Comparison of ENCODE assay signal across 16 cellular contexts in genomic region chr2:54879037-54879436, GRCh38.
DNase-seq lines count a peak whose midpoint lies in the region; ATAC-seq and TF ChIP-seq lines count a peak whose summit lies in the region.
"Had no signal": no experiment of that assay in that cellular context is flagged by ENCODE, and none has a peak within 500 bp of the region (broad histone marks: within the 10 kb centered on the region; RNA-seq: fewer than 3 reads in every experiment).

No MANE protein-coding gene starts in this region.

- H3K9me3 ChIP-seq in left lung: no peaks in the 10 kb centered on the region
- H3K9me3 ChIP-seq: BLaER1 treated with 17β-estradiol and CSF1 and Interleukin-3, amounts not matched to agents 10 nM and 100 nM; SJCRH30 had no signal

- H3K4me1 ChIP-seq in left lung: no peaks in the 10 kb centered on the region
- H3K4me1 ChIP-seq: BLaER1 treated with 17β-estradiol and CSF1 and Interleukin-3, amounts not matched to agents 10 nM and 100 nM had no signal

- intact Hi-C loops in left lung (cut with DNase I): no loop called here

- TF ChIP-seq CTCF in brain (conservative IDR thresholded peaks at IDR 0.05) (no peak), nephron (IDR thresholded peaks at IDR 0.05; ENCODE audit: unreplicated experiment in 3 of 3) (no peak), left lung (IDR thresholded peaks at IDR 0.05) (no peak)

- H3K27me3 ChIP-seq in left lung: no peaks in the 10 kb centered on the region
- H3K27me3 ChIP-seq: BLaER1 treated with 17β-estradiol and CSF1 and Interleukin-3, amounts not matched to agents 10 nM and 100 nM; SJCRH30 had no signal

- no peaks in the 10 kb centered on the region for H3K36me3 ChIP-seq in left lung
- H3K36me3 ChIP-seq: BLaER1 treated with 17β-estradiol and CSF1 and Interleukin-3, amounts not matched to agents 10 nM and 100 nM; SJCRH30 had no signal

- H3K4me3 Mint-ChIP-seq in brain (no peak overlapping the region), nephron (peak overlapping the region in 1 of 3 experiments; percentile 14)
- H3K4me3 Mint-ChIP-seq: CD8-positive, alpha-beta T cell; HFFc6 had no signal

- DNase-seq in G401 (ENCODE audit: low spot score): peak; percentile 74
- peak; percentile 66 for DNase-seq in NCI-H2171 treated with DMSO at 0.1 percent for 48 hours (lab: John Stamatoyannopoulos, UW)
- no peak for DNase-seq in left lung
- DNase-seq in SHP77 treated with DMSO at 0.1 percent for 48 hours (lab: John Stamatoyannopoulos, UW): no peak
- DNase-seq in NCI-H1930 (lab: John Stamatoyannopoulos, UW): no peak
- DNase-seq: Calu3; CD8-positive, alpha-beta T cell; HFFc6; KG1; MV-4-11; NCI-H187 treated with DMSO at 0.1 percent for 48 hours; PC-3; SJCRH30 had no signal

- in situ Hi-C loops in G401 (cut with HindIII; ENCODE audit: low sequenced_read_pairs): loop anchor here (25.0 kb wide), 1 partner anchor 283 kb away; no protein-coding TSS in a partner anchor

- H3K27ac ChIP-seq in left lung: no peak overlapping the region
- H3K27ac ChIP-seq: BLaER1 treated with 17β-estradiol and CSF1 and Interleukin-3, amounts not matched to agents 10 nM and 100 nM had no signal

- H3K4me1 Mint-ChIP-seq in brain: peaks cover 55% of the 10 kb centered on the region
- H3K4me1 Mint-ChIP-seq in nephron: peaks cover 35% of the 10 kb centered on the region

- H3K27me3 Mint-ChIP-seq in brain (peaks cover 4% of the 10 kb centered on the region), nephron (ENCODE audit: low read depth) (no peaks in the 10 kb centered on the region)

- no peak overlapping the region for H3K4me3 ChIP-seq in left lung
- H3K4me3 ChIP-seq: BLaER1 treated with 17β-estradiol and CSF1 and Interleukin-3, amounts not matched to agents 10 nM and 100 nM; SJCRH30 had no signal

- no peak for ATAC-seq in left lung
- ATAC-seq: CD8-positive, alpha-beta T cell; PC-3 had no signal

- H3K36me3 Mint-ChIP-seq in brain (no peaks in the 10 kb centered on the region), nephron (ENCODE audit: low read depth) (no peaks in the 10 kb centered on the region)
- H3K36me3 Mint-ChIP-seq: CD8-positive, alpha-beta T cell had no signal

- H3K27ac Mint-ChIP-seq in brain (peak overlapping the region in 3 of 5 experiments; percentile 9 to 90 (median 76)), nephron (peak overlapping the region; percentile 3 to 49 (median 29))
- H3K27ac Mint-ChIP-seq: CD8-positive, alpha-beta T cell; HFFc6 had no signal

- H3K9me3 Mint-ChIP-seq in brain (peaks cover 0 to 3% (median 0%) of the 10 kb centered on the region in 5 experiments), nephron (no peaks in the 10 kb centered on the region)
- H3K9me3 Mint-ChIP-seq: CD8-positive, alpha-beta T cell; HFFc6 had no signal

Comparison
In these comparisons a context has a peak if more than half of its experiments do, and no peak if none do; other contexts are left out.
1. DNase-seq: peak in G401 (single experiment) and NCI-H2171 treated with DMSO at 0.1 percent for 48 hours (single experiment); none in left lung (0 of 2), SHP77 treated with DMSO at 0.1 percent for 48 hours (single experiment) and NCI-H1930 (0 of 2).